ENCODE assay signal across 9 cellular contexts in the genomic region with DNA sequence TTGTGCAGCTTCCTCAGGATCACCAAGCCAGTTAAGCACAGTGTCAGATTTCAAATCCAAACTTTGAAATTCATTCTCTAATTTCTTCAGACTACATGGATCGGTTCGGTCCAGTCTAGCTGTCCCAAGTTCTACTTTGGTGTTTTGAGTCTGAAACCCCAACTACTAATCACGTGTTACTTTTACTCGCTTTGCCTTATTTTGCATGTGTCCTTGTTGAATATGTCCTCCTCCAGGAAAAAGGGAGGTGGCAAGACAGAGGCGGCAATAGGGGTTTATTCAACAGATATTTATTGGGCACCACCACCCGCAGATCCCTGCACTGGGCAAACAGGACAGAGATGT. TPM values are rescaled to one million over a fixed set of nuclear protein-coding genes. Genes with fewer than 3 reads are reported as not detected.
DNase-seq lines count a peak whose midpoint lies in the region; ATAC-seq and TF ChIP-seq lines count a peak whose summit lies in the region.
"Had no signal": no experiment of that assay in that cellular context is flagged by ENCODE, and none has a peak within 500 bp of the region (broad histone marks: within the 10 kb centered on the region; RNA-seq: fewer than 3 reads in every experiment).

No MANE protein-coding gene starts in this region.

- H3K27me3 Mint-ChIP-seq in activated CD8-positive, alpha-beta T cell treated with anti-CD3 and anti-CD28 coated beads for 36 hours: peaks cover 63% of the 10 kb centered on the region

- H3K9ac ChIP-seq in iPS-18a (ENCODE audit: low read length): peak overlapping the region; percentile 41
- peak overlapping the region; percentile 17 to 47 for H3K9ac ChIP-seq in stomach smooth muscle (ENCODE audit: low read length in 2 of 2)

- ATAC-seq in activated CD8-positive, alpha-beta T cell treated with anti-CD3 and anti-CD28 coated beads for 36 hours: no peak
- no peak for ATAC-seq in GM19035 (IDR thresholded peaks at IDR 0.05; ENCODE audit: unreplicated experiment)
- ATAC-seq in GM19463 (IDR thresholded peaks at IDR 0.05; ENCODE audit: unreplicated experiment): no peak

- H3K36me3 ChIP-seq in iPS-18a (ENCODE audit: control insufficient read depth, low read depth, low read length): no peaks in the 10 kb centered on the region
- H3K36me3 ChIP-seq in stomach smooth muscle (ENCODE audit: control insufficient read depth in 2 of 2, insufficient read depth in 2 of 2, low read length in 2 of 2): no peaks in the 10 kb centered on the region

- H3K27me3 ChIP-seq in iPS-18a (ENCODE audit: control insufficient read depth, insufficient read depth, low read length) (peaks cover 65% of the 10 kb centered on the region), stomach smooth muscle (ENCODE audit: control insufficient read depth in 1 of 2, insufficient read depth in 2 of 2, low read length in 2 of 2) (no peaks in the 10 kb centered on the region)

- peaks cover 20% of the 10 kb centered on the region for H3K4me1 ChIP-seq in iPS-18a (ENCODE audit: control insufficient read depth, low read depth, low read length)
- peaks cover 14% of the 10 kb centered on the region for H3K4me1 ChIP-seq in stomach smooth muscle (ENCODE audit: control insufficient read depth, insufficient read depth, low read length)

- H3K36me3 Mint-ChIP-seq in activated CD8-positive, alpha-beta T cell treated with anti-CD3 and anti-CD28 coated beads for 36 hours (ENCODE audit: low read depth): no peaks in the 10 kb centered on the region

- peaks cover 4% of the 10 kb centered on the region for H3K9me3 Mint-ChIP-seq in activated CD8-positive, alpha-beta T cell treated with anti-CD3 and anti-CD28 coated beads for 36 hours

- POLR2A ChIA-PET in activated CD8-positive, alpha-beta T cell treated with anti-CD3 and anti-CD28 coated beads for 36 hours (lab: Charles Lee): interaction anchor here (0.7 to 1.0 kb wide), 2 partner anchors 8 to 40 kb away, joined by 4 to 5 read pairs; partner anchors contain the start of gene SHQ1

- CTCF ChIA-PET in activated CD8-positive, alpha-beta T cell treated with anti-CD3 and anti-CD28 coated beads for 36 hours (lab: Charles Lee): interaction anchor here (0.6 to 3.8 kb wide), 4 partner anchors 10 to 48 kb away, joined by 3 to 15 read pairs (median 6); no protein-coding TSS in a partner anchor

- H3K27ac Mint-ChIP-seq in activated CD8-positive, alpha-beta T cell treated with anti-CD3 and anti-CD28 coated beads for 36 hours: no peak overlapping the region

- H3K27ac ChIP-seq in iPS-18a (ENCODE audit: low read length) (no peak overlapping the region), stomach smooth muscle (ENCODE audit: low read length) (peak overlapping the region; percentile 25)
- H3K27ac ChIP-seq: 22Rv1 had no signal

- H3K4me3 Mint-ChIP-seq in activated CD8-positive, alpha-beta T cell treated with anti-CD3 and anti-CD28 coated beads for 36 hours: peak overlapping the region; percentile 68

- H3K9me3 ChIP-seq in iPS-18a (ENCODE audit: control insufficient read depth, low read depth, low read length) (no peaks in the 10 kb centered on the region), stomach smooth muscle (ENCODE audit: control insufficient read depth in 2 of 2, low read length in 2 of 2) (no peaks in the 10 kb centered on the region)

- H3K4me3 ChIP-seq in iPS-18a (ENCODE audit: low read length): peak overlapping the region; percentile 74
- peak overlapping the region; percentile 75 to 84 for H3K4me3 ChIP-seq in stomach smooth muscle (ENCODE audit: low read length in 2 of 2)

- no peak for TF ChIP-seq CTCF in activated CD8-positive, alpha-beta T cell treated with anti-CD3 and anti-CD28 coated beads for 36 hours (IDR thresholded peaks at IDR 0.05)

- H3K4me1 Mint-ChIP-seq in activated CD8-positive, alpha-beta T cell treated with anti-CD3 and anti-CD28 coated beads for 36 hours (ENCODE audit: low read depth): peaks cover 16% of the 10 kb centered on the region

- intact Hi-C loops in activated CD8-positive, alpha-beta T cell treated with anti-CD3 and anti-CD28 coated beads for 36 hours (cut with micrococcal nuclease): no loop called here

- DNase-seq in DMS 273 (lab: John Stamatoyannopoulos, UW; ENCODE audit: unreplicated experiment): peak; percentile 26
- no peak for DNase-seq in DMS 273 treated with DMSO at 0.1 percent for 48 hours (lab: John Stamatoyannopoulos, UW)
- DNase-seq in activated CD8-positive, alpha-beta T cell treated with anti-CD3 and anti-CD28 coated beads for 36 hours: no peak
- DNase-seq in SHP77 (lab: John Stamatoyannopoulos, UW): no peak

RNA-seq across cellular contexts. Expression of gene GXYLT2, which starts 0.5 kb away (rescaled TPM):
- under 1 TPM; 0.11 to 0.92 TPM for total RNA-seq in activated CD8-positive, alpha-beta T cell treated with anti-CD3 and anti-CD28 coated beads for 36 hours

RNA-seq across cellular contexts. Expression of gene SHQ1, which starts 39.1 kb away (rescaled TPM):
- 10 to 100 TPM; 29.8 to 31.4 TPM for total RNA-seq in activated CD8-positive, alpha-beta T cell treated with anti-CD3 and anti-CD28 coated beads for 36 hours
